In genomic region chr1:46719689-46720088, GRCh38 we compare ENCODE assay signal across 8 cellular contexts. TPM values are rescaled to one million over a fixed set of nuclear protein-coding genes. Genes with fewer than 3 reads are reported as not detected.
DNase-seq lines count a peak whose midpoint lies in the region; FAIRE-seq and TF ChIP-seq lines count a peak whose summit lies in the region.

No MANE protein-coding gene starts in this region.

- H3K9ac ChIP-seq in muscle layer of colon (ENCODE audit: low read length) = peak overlapping the region; percentile 39

- H3K4me1 ChIP-seq in breast epithelium (peaks cover 4 to 9% of the 10 kb centered on the region in 2 donors), muscle layer of colon (ENCODE audit: insufficient read depth, low read length) (peaks cover 27% of the 10 kb centered on the region)

- peak overlapping the region; percentile 62 for H3K4me3 ChIP-seq in NB4 (ENCODE audit: low read depth, low read length)
- peak overlapping the region; percentile 75 to 97 (median 97) for H3K4me3 ChIP-seq in breast epithelium
- peak overlapping the region in 1 of 2 donors; percentile 84 for H3K4me3 ChIP-seq in muscle layer of colon (ENCODE audit: low read depth in 1 of 2, low read length in 2 of 2)

- H3K36me3 ChIP-seq in breast epithelium = no peaks in the 10 kb centered on the region
- H3K36me3 ChIP-seq in muscle layer of colon (ENCODE audit: insufficient read depth, low read length) = peaks cover 10% of the 10 kb centered on the region

- no peak for FAIRE-seq in D721Med (lab: Jason Lieb, UNC)

- H3K9me3 ChIP-seq in breast epithelium = no peaks in the 10 kb centered on the region
- H3K9me3 ChIP-seq in muscle layer of colon (ENCODE audit: low read length) = no peaks in the 10 kb centered on the region

- intact Hi-C loops in breast epithelium (cut with DNase I; ENCODE audit: low total_unique reads) = no loop called here

- no peaks in the 10 kb centered on the region for H3K27me3 ChIP-seq in breast epithelium
- no peaks in the 10 kb centered on the region for H3K27me3 ChIP-seq in muscle layer of colon (ENCODE audit: control insufficient read depth in 1 of 2, insufficient read depth in 2 of 2, low read length in 2 of 2)

- H3K27ac ChIP-seq in breast epithelium (peak overlapping the region; percentile 75 to 93), muscle layer of colon (ENCODE audit: low read depth, low read length) (no peak overlapping the region)

- TF ChIP-seq POLR2A in NB4 (IDR thresholded peaks at IDR 0.05; ENCODE audit: extremely low read depth, insufficient read length) (no peak), breast epithelium (IDR thresholded peaks at IDR 0.05) (no peak)

- DNase-seq in Caki2 (ENCODE audit: low read depth) (peak; percentile 14), NB4 (ENCODE audit: low read depth) (no peak), breast epithelium (ENCODE audit: low spot score in 2 of 2) (no peak), D721Med (ENCODE audit: insufficient read length, low spot score) (no peak), epidermal melanocyte (ENCODE audit: insufficient read length, low spot score) (no peak), NCI-H446 (lab: John Stamatoyannopoulos, UW) (no peak)
- no peak for DNase-seq in activated CD4-positive, CD25-positive, alpha-beta regulatory T cell (lab: John Stamatoyannopoulos, UW)

- TF ChIP-seq CTCF in NB4 (IDR thresholded peaks at IDR 0.05; ENCODE audit: low read depth, low read length) = no peak
- TF ChIP-seq CTCF in breast epithelium (IDR thresholded peaks at IDR 0.05) = no peak
- TF ChIP-seq CTCF in D721Med (IDR thresholded peaks at IDR 0.05; ENCODE audit: insufficient read depth, missing control alignments) = no peak

- in situ Hi-C loops in Caki2 (cut with HindIII; ENCODE audit: low pct_unique_long_range_greater_than_20kb, low sequenced_read_pairs) = no loop called here

RNA-seq across cellular contexts. Expression of gene EFCAB14, which starts 0.8 kb away (rescaled TPM):
- 34.5 and 60.9 TPM in 2 replicates for total RNA-seq in Caki2 (2014; rRNA removed; shearing (Covaris generic); ENCODE audit: low replicate concordance)
- 100 to 1,000 TPM in 2 of 3 donors, 10 to 100 TPM in 1; 92.8 to 128 (median 106) TPM for total RNA-seq in breast epithelium

RNA-seq across cellular contexts. Expression of gene TEX38, which starts 48.0 kb away (rescaled TPM):
- not detected in 2 replicates for total RNA-seq in Caki2 (2014; rRNA removed; shearing (Covaris generic); ENCODE audit: low replicate concordance)
- not detected for total RNA-seq in breast epithelium

RNA-seq across cellular contexts. Expression of gene ATPAF1, which starts 51.5 kb away (rescaled TPM):
- total RNA-seq in Caki2 (2014; rRNA removed; shearing (Covaris generic); ENCODE audit: low replicate concordance) = 85.1 and 98.8 TPM in 2 replicates
- total RNA-seq in breast epithelium = 10 to 100 TPM; 42.3 to 68.8 (median 44.8) TPM
